9 cellular contexts compared by ENCODE assay signal in the genomic region with DNA sequence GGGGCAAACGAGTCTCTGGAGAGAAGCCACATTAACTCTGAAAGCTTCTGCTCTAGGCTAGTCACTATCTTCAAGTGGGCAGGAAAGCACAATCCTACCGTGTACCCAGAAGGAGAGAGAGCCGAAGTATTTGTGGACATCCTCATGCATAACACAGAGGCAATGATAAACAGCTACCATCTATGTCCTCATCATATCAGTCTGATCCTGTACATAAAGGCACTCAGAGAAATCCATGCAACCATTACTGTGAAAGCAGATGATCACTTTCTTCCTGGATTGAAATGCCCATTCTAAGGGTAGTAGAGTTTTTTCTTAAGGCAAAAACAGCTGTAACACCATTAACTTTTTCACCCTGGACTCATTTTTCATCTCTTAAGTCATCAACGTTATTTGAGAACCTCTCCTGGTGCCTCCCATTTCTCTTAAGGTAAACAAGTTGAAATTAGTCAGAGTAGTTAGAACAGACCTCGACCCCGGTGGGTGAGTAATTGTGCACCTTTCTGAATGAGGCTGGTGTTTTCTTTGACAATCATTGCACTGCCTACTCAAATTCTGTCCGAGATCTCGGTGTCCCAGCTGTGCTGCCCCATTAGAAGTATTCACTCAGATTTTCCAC.
DNase-seq lines count a peak whose midpoint lies in the region; ATAC-seq, FAIRE-seq and TF ChIP-seq lines count a peak whose summit lies in the region.
"Had no signal": no experiment of that assay in that cellular context is flagged by ENCODE, and none has a peak within 500 bp of the region (broad histone marks: within the 10 kb centered on the region; RNA-seq: fewer than 3 reads in every experiment).

No MANE protein-coding gene starts in this region.

- H2AFZ ChIP-seq in GM12878 (ENCODE audit: control insufficient read depth, low read depth, low read length): peak overlapping the region; percentile 15; the same call in 1 of the 2 replicates
- H2AFZ ChIP-seq in neuronal stem cell (ENCODE audit: low read length): no peak overlapping the region

- no peak for TF ChIP-seq EP300 in GM12878 (IDR thresholded peaks at IDR 0.05; ENCODE audit: borderline replicate concordance in 1 of 2, control insufficient read depth in 1 of 2, low read depth in 2 of 2, low read length in 2 of 2)

- H3K18ac ChIP-seq in neuronal stem cell (ENCODE audit: low read length): no peak overlapping the region

- no peak for TF ChIP-seq POLR2A in GM12878 (IDR thresholded peaks at IDR 0.05; ENCODE audit: low read depth, low read length)

- FAIRE-seq in GM12878 (lab: Jason Lieb, UNC): no peak

- H3K36me3 Mint-ChIP-seq in stimulated activated memory B cell treated with anti-CD40 and anti-IgM and Interleukin-4, amounts not matched to agents 10 μg/mL and 1 μg/mL and 100 μg/mL, for 72 hours: no peaks in the 10 kb centered on the region

- RAD21 ChIA-PET in GM12878 (lab: Charles Lee; ENCODE audit: unreplicated experiment): interaction anchor here (1.0 to 2.4 kb wide), 4 partner anchors 9 to 145 kb away, joined by 3 to 8 read pairs (median 3); no protein-coding TSS in a partner anchor

- no peaks in the 10 kb centered on the region for H3K79me1 ChIP-seq in neuronal stem cell (ENCODE audit: low read depth, low read length)

- no peak overlapping the region for H3K23ac ChIP-seq in neuronal stem cell (ENCODE audit: low read depth, low read length, poor library complexity)

- H2BK12ac ChIP-seq in neuronal stem cell (ENCODE audit: low read length): no peak overlapping the region

- no peak overlapping the region for H3K4ac ChIP-seq in neuronal stem cell (ENCODE audit: low read length)

- H3K4me1 ChIP-seq in GM12878 (ENCODE audit: control insufficient read depth, insufficient read depth, low read length) (peaks cover 18% of the 10 kb centered on the region), neuronal stem cell (ENCODE audit: control insufficient read depth in 2 of 2, insufficient read depth in 1 of 2, low read depth in 1 of 2, low read length in 2 of 2) (peaks cover 0 to 3% of the 10 kb centered on the region in 2 donors)

- peak overlapping the region; percentile 85 for H3K27ac Mint-ChIP-seq in stimulated activated memory B cell treated with anti-CD40 and anti-IgM and Interleukin-4, amounts not matched to agents 10 μg/mL and 1 μg/mL and 100 μg/mL, for 72 hours
- H3K27ac Mint-ChIP-seq: CD4-positive, alpha-beta T cell had no signal

- in situ Hi-C loops in GM12878 (cut with MboI): no loop called here

- H2BK5ac ChIP-seq in neuronal stem cell (ENCODE audit: low read length): no peak overlapping the region

- peak; percentile 59 for DNase-seq in activated T-cell treated with anti-CD3 and anti-CD28 coated beads for 48 hours (ENCODE audit: low read depth)
- DNase-seq in activated T-cell treated with anti-CD3 and anti-CD28 coated beads, Interleukin-2, amount 50 U/mL, for 1 hour: no peak
- no peak for DNase-seq in GM12878 (ENCODE audit: low read depth, low spot score)
- no peak for DNase-seq in neuronal stem cell (ENCODE audit: low spot score)
- no peak for DNase-seq in SKM-1 (lab: John Stamatoyannopoulos, UW; ENCODE audit: unreplicated experiment)
- DNase-seq in globus pallidus (ENCODE audit: low spot score): no peak
- DNase-seq: CD4-positive, alpha-beta T cell had no signal

- H3K9me3 ChIP-seq in GM12878 (replicated peaks; ENCODE audit: control insufficient read depth, insufficient read depth, low read length): no peaks in the 10 kb centered on the region
- no peaks in the 10 kb centered on the region for H3K9me3 ChIP-seq in neuronal stem cell (replicated peaks in 1 of 2; ENCODE audit: control insufficient read depth in 2 of 2, insufficient read depth in 1 of 2, low read depth in 1 of 2, low read length in 2 of 2)

- H3K79me2 ChIP-seq in GM12878 (ENCODE audit: control insufficient read depth, insufficient read depth, low read length): no peaks in the 10 kb centered on the region

- H3K4me3 ChIP-seq in GM12878 (no peak overlapping the region), neuronal stem cell (ENCODE audit: low read length in 2 of 2) (no peak overlapping the region)

- H3K9ac ChIP-seq in GM12878 (ENCODE audit: control insufficient read depth, insufficient read depth, low read length) (no peak overlapping the region), neuronal stem cell (ENCODE audit: low read depth, low read length, poor library complexity) (no peak overlapping the region)

- H3K9me3 Mint-ChIP-seq in stimulated activated memory B cell treated with anti-CD40 and anti-IgM and Interleukin-4, amounts not matched to agents 10 μg/mL and 1 μg/mL and 100 μg/mL, for 72 hours: no peaks in the 10 kb centered on the region
- H3K9me3 Mint-ChIP-seq: CD4-positive, alpha-beta T cell had no signal

- intact Hi-C loops in GM12878 (cut with micrococcal nuclease; ENCODE audit: unreplicated experiment): no loop called here

- WGBS in GM12878 (ENCODE audit: insufficient coverage, insufficient replicate concordance, low lambda C conversion rate, missing lambda C conversion rate): 0% methylated on average over 8 of the region's 8 CpGs
- no CpG with 5 or more reads among the region's 8 CpGs for WGBS in neuronal stem cell (ENCODE audit: extremely low coverage in 2 of 2, insufficient read length in 2 of 2, insufficient replicate concordance in 1 of 2), 2 donors

- no peak overlapping the region for H4K91ac ChIP-seq in neuronal stem cell (ENCODE audit: low read depth, low read length, poor library complexity)

- no peak overlapping the region for H3K4me3 Mint-ChIP-seq in stimulated activated memory B cell treated with anti-CD40 and anti-IgM and Interleukin-4, amounts not matched to agents 10 μg/mL and 1 μg/mL and 100 μg/mL, for 72 hours
- H3K4me3 Mint-ChIP-seq: CD4-positive, alpha-beta T cell had no signal

- H2BK15ac ChIP-seq in neuronal stem cell (ENCODE audit: low read length): no peak overlapping the region

- no peak overlapping the region for H4K8ac ChIP-seq in neuronal stem cell (ENCODE audit: low read depth, low read length)

- CTCF ChIA-PET in GM12878 (lab: Yijun Ruan, JAX): interaction anchor here (0.6 to 0.7 kb wide), 2 partner anchors 325 to 624 kb away, joined by 3 to 5 read pairs; no protein-coding TSS in a partner anchor

- H3K27ac ChIP-seq in GM12878 (ENCODE audit: control insufficient read depth, insufficient read depth) (no peak overlapping the region), neuronal stem cell (replicated peaks; ENCODE audit: low read length) (no peak overlapping the region)

- peaks cover 29% of the 10 kb centered on the region for H3K4me1 Mint-ChIP-seq in stimulated activated memory B cell treated with anti-CD40 and anti-IgM and Interleukin-4, amounts not matched to agents 10 μg/mL and 1 μg/mL and 100 μg/mL, for 72 hours

- SMC1A ChIA-PET in GM12878 (lab: Charles Lee; ENCODE audit: uncharacterized antibody, unreplicated experiment): interaction anchor here (0.5 to 1.9 kb wide), 6 partner anchors 9 to 58 kb away, joined by 3 to 5 read pairs (median 4); no protein-coding TSS in a partner anchor

- no peaks in the 10 kb centered on the region for H4K20me1 ChIP-seq in GM12878 (ENCODE audit: control insufficient read depth, insufficient read depth)

- H3K27me3 ChIP-seq in GM12878 (replicated peaks in 1 of 2; ENCODE audit: control insufficient read depth in 2 of 2, insufficient read depth in 2 of 2, low read length in 1 of 2) (no peaks in the 10 kb centered on the region), neuronal stem cell (ENCODE audit: control insufficient read depth in 3 of 3, insufficient read depth in 3 of 3, low read depth in 1 of 3, low read length in 3 of 3) (peaks cover 0 to 21% (median 0%) of the 10 kb centered on the region in 3 experiments)

- BruUV-seq in GM12878 (replicated peaks; lab: Mats Ljungman, UMichigan): no TSS peak

- H3K14ac ChIP-seq in neuronal stem cell (ENCODE audit: low read length): no peak overlapping the region

- TF ChIP-seq CTCF in GM12878 (IDR thresholded peaks at IDR 0.05 in 2 of 3, conservative IDR thresholded peaks at IDR 0.05 in 1 of 3; ENCODE audit: control insufficient read depth in 2 of 3, extremely low read depth in 1 of 3, insufficient read depth in 1 of 3, low read depth in 3 of 3, low read length in 3 of 3): no peak

- ATAC-seq in HG03565 (IDR thresholded peaks at IDR 0.05; ENCODE audit: unreplicated experiment) (peak; percentile 64), GM12878 (peak; percentile 55)
- peak; percentile 79 for ATAC-seq in stimulated activated memory B cell treated with anti-CD40 and anti-IgM and Interleukin-4, amounts not matched to agents 10 μg/mL and 1 μg/mL and 100 μg/mL, for 72 hours

- POLR2A ChIA-PET in GM12878 (lab: Charles Lee): interaction anchor here (0.6 kb wide), 1 partner anchor 9 kb away, joined by 3 read pairs; no protein-coding TSS in a partner anchor

- H3K4me2 ChIP-seq in GM12878 (ENCODE audit: control insufficient read depth, insufficient read depth): no peak overlapping the region
- H3K4me2 ChIP-seq in neuronal stem cell (ENCODE audit: insufficient read depth, low read length, poor library complexity, severe bottlenecking): no peak overlapping the region

- H3K27me3 Mint-ChIP-seq in stimulated activated memory B cell treated with anti-CD40 and anti-IgM and Interleukin-4, amounts not matched to agents 10 μg/mL and 1 μg/mL and 100 μg/mL, for 72 hours: no peaks in the 10 kb centered on the region
- H3K27me3 Mint-ChIP-seq: CD4-positive, alpha-beta T cell had no signal

- H2BK120ac ChIP-seq in neuronal stem cell (ENCODE audit: low read depth, low read length): no peak overlapping the region

- 0 out of 2 replicates have a peak, but pooled peaks have one; percentile 10 for TF ChIP-seq RAD21 in GM12878 (IDR thresholded peaks at IDR 0.05; ENCODE audit: insufficient read depth, low read depth, low read length)

- no peak overlapping the region for H2AK5ac ChIP-seq in neuronal stem cell (ENCODE audit: low read depth, low read length)

- no peaks in the 10 kb centered on the region for H3K36me3 ChIP-seq in GM12878 (ENCODE audit: control insufficient read depth in 2 of 2, insufficient read depth in 2 of 2, low read length in 1 of 2)
- H3K36me3 ChIP-seq in neuronal stem cell (replicated peaks in 1 of 2; ENCODE audit: control insufficient read depth in 2 of 2, insufficient read depth in 2 of 2, low read length in 2 of 2): no peaks in the 10 kb centered on the region

TF ChIP-seq in GM12878, 131 proteins besides CTCF, POLR2A, EP300 and RAD21 (continues in another document):
- peak; percentile 70 for TF ChIP-seq JUNB (IDR thresholded peaks at IDR 0.05)
- 0 out of 2 replicates have a peak, but pooled peaks have one; percentile 24 for TF ChIP-seq BCL11A (IDR thresholded peaks at IDR 0.05; ENCODE audit: low read depth, low read length)
